ENCODE assay signal across 9 cellular contexts in genomic region chr1:3453891-3454810, GRCh38. TPM values are rescaled to one million over a fixed set of nuclear protein-coding genes. Genes with fewer than 3 reads are reported as not detected.
DNase-seq lines count a peak whose midpoint lies in the region; ATAC-seq, FAIRE-seq and TF ChIP-seq lines count a peak whose summit lies in the region.
"Had no signal": no experiment of that assay in that cellular context is flagged by ENCODE, and none has a peak within 500 bp of the region (broad histone marks: within the 10 kb centered on the region; RNA-seq: fewer than 3 reads in every experiment).

ARHGEF16 (plus strand) TSS chr1:3454665; CDS start chr1:3463085, 8,420 bp downstream.

- H3K4me3 Mint-ChIP-seq in activated naive CD8-positive, alpha-beta T cell treated with anti-CD3 and anti-CD28 coated beads, Interleukin-2, amount 50 U/mL, for 24 hours: peak within 1 kb of the TSS; percentile 24

- POLR2A ChIA-PET in A549 (lab: Yijun Ruan, JAX): interaction anchor here (0.9 kb wide), 1 partner anchor 18 kb away, joined by 3 read pairs; no protein-coding TSS in a partner anchor

- DNase-seq in A549 (ENCODE audit: low read depth in 1 of 2, low spot score in 1 of 2): peak; percentile 51 to 67
- peak; percentile 53 to 92 for DNase-seq in NCI-H526 (lab: John Stamatoyannopoulos, UW)
- DNase-seq in activated naive CD8-positive, alpha-beta T cell treated with anti-CD3 and anti-CD28 coated beads, Interleukin-2, amount 50 U/mL, for 24 hours: peak; percentile 32
- DNase-seq in right atrium auricular region (ENCODE audit: low spot score): no peak
- peak; percentile 11 for DNase-seq in renal cortical epithelial cell (ENCODE audit: low read depth)
- no peak for DNase-seq in OCI-M2 (lab: John Stamatoyannopoulos, UW; ENCODE audit: unreplicated experiment)

- CTCF ChIA-PET in A549 (lab: Yijun Ruan, JAX): interaction anchor here (0.5 to 3.9 kb wide), 36 partner anchors 9 to 281 kb away, joined by 3 to 102 read pairs (median 6); partner anchors contain the start of gene TPRG1L

- no peaks in the 10 kb centered on the region for H3K36me3 ChIP-seq in right atrium auricular region

- TF ChIP-seq POLR2A in A549 (IDR thresholded peaks at IDR 0.05; ENCODE audit: low read length): no peak

- H3K4me3 ChIP-seq in A549: peak within 1 kb of the TSS; percentile 58
- H3K4me3 ChIP-seq in GM12875 (ENCODE audit: low read depth, low read length): no peak within 1 kb of the TSS
- peak within 1 kb of the TSS; percentile 49 to 66 for H3K4me3 ChIP-seq in right atrium auricular region

- H3K4me2 ChIP-seq in A549: peak within 1 kb of the TSS; percentile 86

- H3K27me3 Mint-ChIP-seq in activated naive CD8-positive, alpha-beta T cell treated with anti-CD3 and anti-CD28 coated beads, Interleukin-2, amount 50 U/mL, for 24 hours: peaks cover 11% of the 10 kb centered on the region

- peak; percentile 37; the same call in 2 of the 3 replicates for TF ChIP-seq CTCF in A549 (IDR thresholded peaks at IDR 0.05)
- peak; percentile 34; the same call in 1 of the 2 replicates for TF ChIP-seq CTCF in GM12875 (IDR thresholded peaks at IDR 0.05; ENCODE audit: borderline replicate concordance, insufficient read depth, low read depth, low read length)
- TF ChIP-seq CTCF in right atrium auricular region (IDR thresholded peaks at IDR 0.05): peak; percentile 40 to 63

- no peak for FAIRE-seq in A549 (lab: Jason Lieb, UNC)
- FAIRE-seq: colon had no signal

- H3K27ac ChIP-seq in A549: peak within 1 kb of the TSS; percentile 67 to 92
- peak within 1 kb of the TSS in 1 of 2 donors; percentile 47 for H3K27ac ChIP-seq in right atrium auricular region

- no peak for TF ChIP-seq RAD21 in A549 (conservative IDR thresholded peaks at IDR 0.05 in 1 of 2, IDR thresholded peaks at IDR 0.05 in 1 of 2)

- H3K9me3 Mint-ChIP-seq in activated naive CD8-positive, alpha-beta T cell treated with anti-CD3 and anti-CD28 coated beads, Interleukin-2, amount 50 U/mL, for 24 hours: no peaks in the 10 kb centered on the region

- ATAC-seq in A549 (peak; percentile 77 to 84), GM18907 (IDR thresholded peaks at IDR 0.05; ENCODE audit: unreplicated experiment) (no peak)
- ATAC-seq in activated naive CD8-positive, alpha-beta T cell treated with anti-CD3 and anti-CD28 coated beads, Interleukin-2, amount 50 U/mL, for 24 hours: no peak

- no peaks in the 10 kb centered on the region for H3K9me3 ChIP-seq in A549
- no peaks in the 10 kb centered on the region for H3K9me3 ChIP-seq in right atrium auricular region

- no peak for TF ChIP-seq EP300 in A549 (IDR thresholded peaks at IDR 0.05)

- H3K36me3 Mint-ChIP-seq in activated naive CD8-positive, alpha-beta T cell treated with anti-CD3 and anti-CD28 coated beads, Interleukin-2, amount 50 U/mL, for 24 hours (ENCODE audit: low read depth): no peaks in the 10 kb centered on the region

- 65% methylated on average over 9 of the region's 84 CpGs for WGBS in A549 (ENCODE audit: missing lambda C conversion rate)

- H3K4me1 ChIP-seq in A549 (peaks cover 9% of the 10 kb centered on the region; the same call in 1 of the 3 replicates), right atrium auricular region (peaks cover 0 to 34% of the 10 kb centered on the region in 2 donors)

- H3K4me1 Mint-ChIP-seq in activated naive CD8-positive, alpha-beta T cell treated with anti-CD3 and anti-CD28 coated beads, Interleukin-2, amount 50 U/mL, for 24 hours: peaks cover 3% of the 10 kb centered on the region

- no peak within 1 kb of the TSS for H3K27ac Mint-ChIP-seq in activated naive CD8-positive, alpha-beta T cell treated with anti-CD3 and anti-CD28 coated beads, Interleukin-2, amount 50 U/mL, for 24 hours

- H3K27me3 ChIP-seq in right atrium auricular region: no peaks in the 10 kb centered on the region

TF ChIP-seq in A549, 52 proteins besides CTCF, POLR2A, EP300 and RAD21:
- peak; percentile 99 for TF ChIP-seq ZFP36 (IDR thresholded peaks at IDR 0.05; ENCODE audit: borderline replicate concordance, partially characterized antibody)
- peak; percentile 70 for TF ChIP-seq MAX (IDR thresholded peaks at IDR 0.05)
- TF ChIP-seq SREBF2 (IDR thresholded peaks at IDR 0.05): no peak
- no peak for TF ChIP-seq BHLHE40 (IDR thresholded peaks at IDR 0.05; ENCODE audit: low read depth, low read length)
- no peak for TF ChIP-seq POLR2AphosphoS2 (conservative IDR thresholded peaks at IDR 0.05; ENCODE audit: low read length)
- peak; percentile 80; the same call in 1 of the 2 replicates for TF ChIP-seq KDM1A (IDR thresholded peaks at IDR 0.05; ENCODE audit: low read depth)
- TF ChIP-seq CEBPB (IDR thresholded peaks at IDR 0.05): no peak
- TF ChIP-seq HDAC2 (IDR thresholded peaks at IDR 0.05): 0 out of 2 replicates have a peak, but pooled peaks have one; percentile 52
- peak; percentile 65 for TF ChIP-seq CHD4 (IDR thresholded peaks at IDR 0.05; ENCODE audit: borderline replicate concordance)
- TF ChIP-seq E2F6 (IDR thresholded peaks at IDR 0.05; ENCODE audit: borderline replicate concordance, low read depth): peak; percentile 89
- TF ChIP-seq HOXB5 (CRISPR knock-in tag; IDR thresholded peaks at IDR 0.05): no peak

RNA-seq across cellular contexts. Expression of gene ARHGEF16, which starts in this region (rescaled TPM):
- polyA plus RNA-seq in A549 (2011; rRNA removed) (1.4 and 1.7 TPM in 2 replicates), A549 (2017; fragmentation: RNase III; extraction: RNeasy Plus Mini Kit Qiagen cat#74134 plus additional on column Dnase treatment) (2.7 to 3.2 TPM (median 3.0 TPM) in 3 replicates)
- 4.0 and 4.1 TPM in 2 replicates for polyA plus RNA-seq in A549 (2012; cell fraction: cytosol; rRNA removed)
- polyA plus RNA-seq in A549 (2012; cell fraction: nucleus; rRNA removed): 9.6 and 11.9 TPM in 2 replicates
- 2.9 and 6.0 TPM in 2 replicates for polyA minus RNA-seq in A549 (2011; rRNA and poly(A)+ RNA removed)
- total RNA-seq in right atrium auricular region (1 to 10 TPM in 1 of 2 donors, under 1 TPM in 1; 0.22 to 1.5 TPM), renal cortical epithelial cell (6.4 and 15.5 TPM in 2 replicates)

Comparison
In these comparisons a context has a peak if more than half of its experiments do, and no peak if none do; other contexts are left out.
1. ATAC-seq: peak in A549 (2 of 2); none in activated naive CD8-positive, alpha-beta T cell treated with anti-CD3 and anti-CD28 coated beads, Interleukin-2, amount 50 U/mL, for 24 hours (single experiment) and GM18907 (single experiment).
2. DNase-seq: peak in A549 (2 of 2), NCI-H526 (2 of 2), activated naive CD8-positive, alpha-beta T cell treated with anti-CD3 and anti-CD28 coated beads, Interleukin-2, amount 50 U/mL, for 24 hours (single experiment) and renal cortical epithelial cell (single experiment); none in right atrium auricular region (single experiment) and OCI-M2 (single experiment).
3. Peak in every context shown above with its lines, with median percentiles within 50 percentile points of each other: CTCF ChIP-seq.